ENCODE assay signal across 1 cellular context in genomic region chr19:46849610-46850009, GRCh38.
TF ChIP-seq lines count a peak whose summit lies in the region.

No MANE protein-coding gene starts in this region.

TF ChIP-seq in HepG2, 621 proteins besides CTCF, POLR2A, EP300 and RAD21 (continued from another document):
- no peak for TF ChIP-seq ZBTB33 (CRISPR knock-in tag; IDR thresholded peaks at IDR 0.05)
- TF ChIP-seq FOXJ3 (CRISPR knock-in tag; IDR thresholded peaks at IDR 0.05; ENCODE audit: borderline replicate concordance): no peak
- TF ChIP-seq ZNF784 (CRISPR knock-in tag; IDR thresholded peaks at IDR 0.05; ENCODE audit: borderline replicate concordance): no peak
- TF ChIP-seq ZNF678 (CRISPR knock-in tag; IDR thresholded peaks at IDR 0.05): no peak
- no peak for TF ChIP-seq ZSCAN22 (CRISPR knock-in tag; IDR thresholded peaks at IDR 0.05)
- no peak for TF ChIP-seq ZNF570 (CRISPR knock-in tag; IDR thresholded peaks at IDR 0.05; ENCODE audit: borderline replicate concordance)
- no peak for TF ChIP-seq ZFP91 (CRISPR knock-in tag; IDR thresholded peaks at IDR 0.05; ENCODE audit: borderline replicate concordance)
- no peak for TF ChIP-seq SP5 (CRISPR knock-in tag; IDR thresholded peaks at IDR 0.05; ENCODE audit: borderline replicate concordance, low read depth)
- no peak for TF ChIP-seq ZNF3 (CRISPR knock-in tag; IDR thresholded peaks at IDR 0.05)
- TF ChIP-seq GLI4 (CRISPR knock-in tag; IDR thresholded peaks at IDR 0.05; ENCODE audit: borderline replicate concordance): no peak
- TF ChIP-seq RCOR2 (CRISPR knock-in tag; IDR thresholded peaks at IDR 0.05): no peak
- TF ChIP-seq RORA (CRISPR knock-in tag; IDR thresholded peaks at IDR 0.05): no peak
